1 cellular context compared by ENCODE assay signal in genomic region chr13:25345555-25345954, GRCh38.
TF ChIP-seq lines count a peak whose summit lies in the region.

No MANE protein-coding gene starts in this region.

TF ChIP-seq in HepG2, 621 proteins besides CTCF, POLR2A, EP300 and RAD21:
- TF ChIP-seq IRF9 (CRISPR knock-in tag; IDR thresholded peaks at IDR 0.05; ENCODE audit: borderline replicate concordance) (no peak), ZC3H4 (CRISPR knock-in tag; IDR thresholded peaks at IDR 0.05; ENCODE audit: borderline replicate concordance) (no peak), ZNF776 (CRISPR knock-in tag; IDR thresholded peaks at IDR 0.05) (no peak), MAFK (conservative IDR thresholded peaks at IDR 0.05 in 1 of 2, IDR thresholded peaks at IDR 0.05 in 1 of 2; ENCODE audit: low read length in 2 of 2) (no peak), ZNF550 (CRISPR knock-in tag; IDR thresholded peaks at IDR 0.05; ENCODE audit: borderline replicate concordance) (no peak), ZNF704 (CRISPR knock-in tag; IDR thresholded peaks at IDR 0.05; ENCODE audit: borderline replicate concordance) (no peak), TCF7 (IDR thresholded peaks at IDR 0.05; ENCODE audit: low read depth) (no peak)
- TF ChIP-seq, protein P1, sequence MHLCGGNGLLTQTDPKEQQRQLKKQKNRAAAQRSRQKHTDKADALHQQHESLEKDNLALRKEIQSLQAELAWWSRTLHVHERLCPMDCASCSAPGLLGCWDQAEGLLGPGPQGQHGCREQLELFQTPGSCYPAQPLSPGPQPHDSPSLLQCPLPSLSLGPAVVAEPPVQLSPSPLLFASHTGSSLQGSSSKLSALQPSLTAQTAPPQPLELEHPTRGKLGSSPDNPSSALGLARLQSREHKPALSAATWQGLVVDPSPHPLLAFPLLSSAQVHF (CRISPR knock-in tag; IDR thresholded peaks at IDR 0.05): no peak
TF ChIP-seq in HepG2: peak in this region for 0.
